Comparison of ENCODE assay signal across 20 cellular contexts in the genomic region with DNA sequence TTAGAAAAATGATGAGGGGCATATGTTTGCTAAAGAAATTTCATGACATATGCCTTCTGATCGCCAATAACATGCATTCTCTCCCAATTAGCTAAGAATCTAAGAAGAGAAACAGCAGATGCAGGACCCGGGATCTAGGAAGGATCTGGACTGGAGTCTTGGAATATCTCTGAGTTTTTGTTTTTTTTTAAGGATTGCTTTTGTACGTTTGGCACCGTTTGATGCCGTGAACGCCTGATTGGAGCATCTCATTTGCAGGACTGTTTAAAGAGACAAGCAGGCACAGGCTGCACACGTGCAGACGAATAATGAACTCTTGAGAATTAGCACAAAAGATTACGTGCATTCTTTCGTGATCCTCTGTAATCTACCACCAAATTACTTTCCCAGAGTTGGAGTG. TPM values are rescaled to one million over a fixed set of nuclear protein-coding genes. Genes with fewer than 3 reads are reported as not detected.
DNase-seq lines count a peak whose midpoint lies in the region; ATAC-seq and TF ChIP-seq lines count a peak whose summit lies in the region.
"Had no signal": no experiment of that assay in that cellular context is flagged by ENCODE, and none has a peak within 500 bp of the region (broad histone marks: within the 10 kb centered on the region; RNA-seq: fewer than 3 reads in every experiment).

No MANE protein-coding gene starts in this region.

- H3K4me3 ChIP-seq in left ventricle myocardium inferior: no peak overlapping the region
- H3K4me3 ChIP-seq in right cardiac atrium (ENCODE audit: low read length): no peak overlapping the region
- H3K4me3 ChIP-seq: A549, SJSA1 had no signal

- intact Hi-C loops in left ventricle myocardium inferior (cut with micrococcal nuclease) (no loop called here), right cardiac atrium (cut with DNase I) (no loop called here)

- ATAC-seq in right cardiac atrium: no peak
- ATAC-seq in foreskin keratinocyte: no peak

- TF ChIP-seq CTCF in left ventricle myocardium inferior (IDR thresholded peaks at IDR 0.05; ENCODE audit: borderline replicate concordance) (no peak), foreskin keratinocyte (conservative IDR thresholded peaks at IDR 0.05) (no peak)

- H3K9me3 ChIP-seq in left ventricle myocardium inferior (replicated peaks) (no peaks in the 10 kb centered on the region), right cardiac atrium (ENCODE audit: control insufficient read depth, low read length) (no peaks in the 10 kb centered on the region)
- H3K9me3 ChIP-seq: A549, SJSA1 had no signal

- 45% methylated on average over 10 of the region's 10 CpGs for WGBS in right cardiac atrium

- peaks cover 53% of the 10 kb centered on the region for H3K4me1 ChIP-seq in left ventricle myocardium inferior
- peaks cover 11% of the 10 kb centered on the region for H3K4me1 ChIP-seq in right cardiac atrium (ENCODE audit: control insufficient read depth, insufficient read depth, low read length)
- H3K4me1 ChIP-seq in foreskin keratinocyte: no peaks in the 10 kb centered on the region

- DNase-seq in left ventricle myocardium inferior (no peak), right cardiac atrium (no peak), caudate nucleus (lab: John Stamatoyannopoulos, UW) (no peak), mesenteric fat pad (ENCODE audit: low spot score) (peak; percentile 24), NCI-H345 treated with DMSO at 0.1 percent for 48 hours (lab: John Stamatoyannopoulos, UW; ENCODE audit: unreplicated experiment) (no peak), NCI-H748 treated with DMSO at 0.1 percent for 48 hours (lab: John Stamatoyannopoulos, UW) (no peak), foreskin keratinocyte (no peak)
- DNase-seq: CD8-positive, alpha-beta memory T cell; DMS79 treated with DMSO at 0.1 percent for 48 hours; NCI-H1092 treated with DMSO at 0.1 percent for 48 hours; NCI-H1436; NCI-H1930; NCI-H2107; NCI-H510A treated with DMSO at 0.1 percent for 48 hours; Right ventricle myocardium superior; RPMI8226 had no signal

- H3K27ac ChIP-seq in left ventricle myocardium inferior (replicated peaks) (peak overlapping the region; percentile 71), right cardiac atrium (ENCODE audit: low read length) (no peak overlapping the region), caudate nucleus (ENCODE audit: low read depth, low read length) (peak overlapping the region; percentile 84), foreskin keratinocyte (no peak overlapping the region)
- H3K27ac ChIP-seq: A549, SJSA1 had no signal

- H3K36me3 ChIP-seq in left ventricle myocardium inferior: no peaks in the 10 kb centered on the region

- no peaks in the 10 kb centered on the region for H3K27me3 ChIP-seq in left ventricle myocardium inferior (ENCODE audit: low read depth)
- no peaks in the 10 kb centered on the region for H3K27me3 ChIP-seq in right cardiac atrium (ENCODE audit: control insufficient read depth, insufficient read depth)
- H3K27me3 ChIP-seq in foreskin keratinocyte: peaks cover 81% of the 10 kb centered on the region
- H3K27me3 ChIP-seq: SJSA1 had no signal

RNA-seq across cellular contexts. Expression of gene EML1, which starts 13.6 kb away (rescaled TPM):
- total RNA-seq in left ventricle myocardium inferior (33.3 TPM), right cardiac atrium (10 to 100 TPM; 32.5 to 39.1 (median 34.8) TPM), mesenteric fat pad (32.5 TPM), foreskin keratinocyte (3.7 and 7.4 TPM in 2 replicates)
- polyA plus RNA-seq in right cardiac atrium (11.2 TPM), foreskin keratinocyte (1.1 and 2.2 TPM in 2 replicates)
- total RNA-seq: HT-29 had no signal
- polyA plus RNA-seq: CD14-positive monocyte; CD8-positive, alpha-beta memory T cell had no signal

Comparison
In these comparisons a context has a peak if more than half of its experiments do, and no peak if none do; other contexts are left out.
1. H3K27ac ChIP-seq: peak in left ventricle myocardium inferior (single experiment) and caudate nucleus (single experiment); none in right cardiac atrium (single experiment) and foreskin keratinocyte (single experiment).